In genomic region chr13:114143806-114144605, GRCh38 we compare ENCODE assay signal across 9 cellular contexts. TPM values are rescaled to one million over a fixed set of nuclear protein-coding genes. Genes with fewer than 3 reads are reported as not detected.
DNase-seq lines count a peak whose midpoint lies in the region; ATAC-seq lines count a peak whose summit lies in the region.
"Had no signal": no experiment of that assay in that cellular context is flagged by ENCODE, and none has a peak within 500 bp of the region (broad histone marks: within the 10 kb centered on the region; RNA-seq: fewer than 3 reads in every experiment).

No MANE protein-coding gene starts in this region.

- DNase-seq in activated CD4-positive, alpha-beta T cell treated with anti-CD3 and anti-CD28 coated beads for 36 hours: peak; percentile 76
- no peak for DNase-seq in activated CD4-positive, alpha-beta T cell treated with anti-CD3 and anti-CD28 coated beads for 1 hour
- DNase-seq in NCI-H460 (ENCODE audit: extremely low read depth, low read depth) (peak; percentile 37), renal cortical epithelial cell (ENCODE audit: low read depth) (peak; percentile 18), KG1 (lab: John Stamatoyannopoulos, UW) (no peak), NCI-H2107 (lab: John Stamatoyannopoulos, UW) (no peak)
- DNase-seq in activated naive CD8-positive, alpha-beta T cell treated with anti-CD3 and anti-CD28 coated beads, Interleukin-2, amount 50 U/mL, for 24 hours: peak; percentile 65

- no peaks in the 10 kb centered on the region for H3K9me3 Mint-ChIP-seq in activated CD4-positive, alpha-beta T cell treated with anti-CD3 and anti-CD28 coated beads for 36 hours (ENCODE audit: low read depth)
- no peaks in the 10 kb centered on the region for H3K9me3 Mint-ChIP-seq in activated naive CD8-positive, alpha-beta T cell treated with anti-CD3 and anti-CD28 coated beads, Interleukin-2, amount 50 U/mL, for 24 hours

- peak; percentile 47 for ATAC-seq in activated CD4-positive, alpha-beta T cell treated with anti-CD3 and anti-CD28 coated beads for 36 hours
- ATAC-seq in activated naive CD8-positive, alpha-beta T cell treated with anti-CD3 and anti-CD28 coated beads, Interleukin-2, amount 50 U/mL, for 24 hours: peak; percentile 59
- ATAC-seq in HG03469 (IDR thresholded peaks at IDR 0.05; ENCODE audit: unreplicated experiment): no peak

- CTCF ChIA-PET in activated CD4-positive, alpha-beta T cell treated with anti-CD3 and anti-CD28 coated beads for 36 hours (lab: Charles Lee): interaction anchor here (0.6 to 1.2 kb wide), 10 partner anchors 8 to 955 kb away, joined by 3 to 4 read pairs (median 3); no protein-coding TSS in a partner anchor

- H3K36me3 Mint-ChIP-seq in activated CD4-positive, alpha-beta T cell treated with anti-CD3 and anti-CD28 coated beads for 36 hours (ENCODE audit: low read depth): no peaks in the 10 kb centered on the region
- H3K36me3 Mint-ChIP-seq in activated naive CD8-positive, alpha-beta T cell treated with anti-CD3 and anti-CD28 coated beads, Interleukin-2, amount 50 U/mL, for 24 hours (ENCODE audit: low read depth): peaks cover 4% of the 10 kb centered on the region

- H3K27me3 Mint-ChIP-seq in activated CD4-positive, alpha-beta T cell treated with anti-CD3 and anti-CD28 coated beads for 36 hours: no peaks in the 10 kb centered on the region
- no peaks in the 10 kb centered on the region for H3K27me3 Mint-ChIP-seq in activated naive CD8-positive, alpha-beta T cell treated with anti-CD3 and anti-CD28 coated beads, Interleukin-2, amount 50 U/mL, for 24 hours

- POLR2A ChIA-PET in activated CD4-positive, alpha-beta T cell treated with anti-CD3 and anti-CD28 coated beads for 36 hours (lab: Charles Lee): no interaction called here

- H3K27ac Mint-ChIP-seq in activated CD4-positive, alpha-beta T cell treated with anti-CD3 and anti-CD28 coated beads for 36 hours: peak overlapping the region; percentile 39
- peak overlapping the region; percentile 18 for H3K27ac Mint-ChIP-seq in activated naive CD8-positive, alpha-beta T cell treated with anti-CD3 and anti-CD28 coated beads, Interleukin-2, amount 50 U/mL, for 24 hours

- H3K4me3 Mint-ChIP-seq in activated CD4-positive, alpha-beta T cell treated with anti-CD3 and anti-CD28 coated beads for 36 hours: no peak overlapping the region
- H3K4me3 Mint-ChIP-seq in activated naive CD8-positive, alpha-beta T cell treated with anti-CD3 and anti-CD28 coated beads, Interleukin-2, amount 50 U/mL, for 24 hours: no peak overlapping the region

- H3K4me1 Mint-ChIP-seq in activated CD4-positive, alpha-beta T cell treated with anti-CD3 and anti-CD28 coated beads for 36 hours: peaks cover 12% of the 10 kb centered on the region
- H3K4me1 Mint-ChIP-seq in activated naive CD8-positive, alpha-beta T cell treated with anti-CD3 and anti-CD28 coated beads, Interleukin-2, amount 50 U/mL, for 24 hours: peaks cover 40% of the 10 kb centered on the region

- intact Hi-C loops in activated CD4-positive, alpha-beta T cell treated with anti-CD3 and anti-CD28 coated beads for 36 hours (cut with DNase I, micrococcal nuclease): loop anchor here (2.0 kb wide), 1 partner anchor 83 kb away; no protein-coding TSS in a partner anchor

RNA-seq across cellular contexts. Expression of gene RASA3, which starts 11.6 kb away (rescaled TPM):
- total RNA-seq in activated CD4-positive, alpha-beta T cell treated with anti-CD3 and anti-CD28 coated beads for 36 hours: 10 to 100 TPM; 33.0 to 34.7 TPM
- total RNA-seq in NCI-H460 (2014; rRNA removed; shearing (Covaris generic)): 12.4 and 14.2 TPM in 2 replicates
- 11.7 and 16.6 TPM in 2 replicates for polyA plus RNA-seq in NCI-H460 (2014; cell fraction: nucleus; rRNA removed)
- 9.0 and 10.9 TPM in 2 replicates for total RNA-seq in renal cortical epithelial cell

RNA-seq across cellular contexts. Expression of gene CFAP97D2, which starts 35.1 kb away (rescaled TPM):
- total RNA-seq in activated CD4-positive, alpha-beta T cell treated with anti-CD3 and anti-CD28 coated beads for 36 hours: not detected
- total RNA-seq in NCI-H460 (2014; rRNA removed; shearing (Covaris generic)): not detected in 2 replicates
- polyA plus RNA-seq in NCI-H460 (2014; cell fraction: nucleus; rRNA removed): not detected in 2 replicates
- total RNA-seq in renal cortical epithelial cell: not detected in 2 replicates
- polyA plus RNA-seq: keratinocyte had no signal

Comparison
In these comparisons a context has a peak if more than half of its experiments do, and no peak if none do; other contexts are left out.
1. DNase-seq: peak in activated CD4-positive, alpha-beta T cell treated with anti-CD3 and anti-CD28 coated beads for 36 hours (single experiment), NCI-H460 (single experiment), activated naive CD8-positive, alpha-beta T cell treated with anti-CD3 and anti-CD28 coated beads, Interleukin-2, amount 50 U/mL, for 24 hours (single experiment) and renal cortical epithelial cell (single experiment); none in activated CD4-positive, alpha-beta T cell treated with anti-CD3 and anti-CD28 coated beads for 1 hour (single experiment), KG1 (single experiment) and NCI-H2107 (single experiment).